ENCODE assay signal across 17 cellular contexts in genomic region chr3:42739401-42740158, GRCh38. TPM values are rescaled to one million over a fixed set of nuclear protein-coding genes. Genes with fewer than 3 reads are reported as not detected.
DNase-seq lines count a peak whose midpoint lies in the region; ATAC-seq and TF ChIP-seq lines count a peak whose summit lies in the region.
"Had no signal": no experiment of that assay in that cellular context is flagged by ENCODE, and none has a peak within 500 bp of the region (broad histone marks: within the 10 kb centered on the region; RNA-seq: fewer than 3 reads in every experiment).

No MANE protein-coding gene starts in this region.

- WGBS in endodermal cell (ENCODE audit: insufficient coverage in 1 of 2, insufficient read length in 1 of 2), 2 experiments, result 93 to 96% methylated on average over 8 to 12 of the region's 12 CpGs
- 80% methylated on average over 12 of the region's 12 CpGs for WGBS in suprapubic skin

- H3K27ac Mint-ChIP-seq in T-helper 17 cell (peak overlapping the region; percentile 37), endodermal cell (no peak overlapping the region)
- H3K27ac Mint-ChIP-seq in activated CD4-positive, alpha-beta T cell treated with anti-CD3 and anti-CD28 coated beads, Interleukin-2, amount 10 ng/mL, durations not matched to agents 24 days and 14 days, result no peak overlapping the region
- H3K27ac Mint-ChIP-seq in CD8-positive, alpha-beta memory T cell, result no peak overlapping the region
- H3K27ac Mint-ChIP-seq: activated naive CD8-positive, alpha-beta T cell treated with anti-CD3 and anti-CD28 coated beads, Interleukin-2, amount 50 U/mL, for 24 hours; effector memory CD8-positive, alpha-beta T cell had no signal

- no peaks in the 10 kb centered on the region for H3K36me3 ChIP-seq in endodermal cell (ENCODE audit: control insufficient read depth, insufficient read depth, low read length)
- H3K36me3 ChIP-seq in suprapubic skin, result no peaks in the 10 kb centered on the region
- H3K36me3 ChIP-seq in CD8-positive, alpha-beta memory T cell (ENCODE audit: insufficient read depth, low read length), result no peaks in the 10 kb centered on the region

- no peaks in the 10 kb centered on the region for H3K9me3 ChIP-seq in T-helper 17 cell (ENCODE audit: control insufficient read depth, low read length, poor library complexity, severe bottlenecking)
- H3K9me3 ChIP-seq in endodermal cell (ENCODE audit: control insufficient read depth, low read length), result no peaks in the 10 kb centered on the region
- no peaks in the 10 kb centered on the region for H3K9me3 ChIP-seq in suprapubic skin
- H3K9me3 ChIP-seq in CD8-positive, alpha-beta memory T cell (ENCODE audit: low read length), result no peaks in the 10 kb centered on the region

- H3K36me3 Mint-ChIP-seq in T-helper 17 cell (ENCODE audit: low read depth) (no peaks in the 10 kb centered on the region), endodermal cell (ENCODE audit: low read depth) (no peaks in the 10 kb centered on the region)
- no peaks in the 10 kb centered on the region for H3K36me3 Mint-ChIP-seq in activated CD4-positive, alpha-beta T cell treated with anti-CD3 and anti-CD28 coated beads, Interleukin-2, amount 10 ng/mL, durations not matched to agents 24 days and 14 days (ENCODE audit: low read depth)
- H3K36me3 Mint-ChIP-seq in CD8-positive, alpha-beta memory T cell, result no peaks in the 10 kb centered on the region

- H3K4me1 Mint-ChIP-seq in T-helper 17 cell (peaks cover 4% of the 10 kb centered on the region), endodermal cell (peaks cover 24% of the 10 kb centered on the region)
- no peaks in the 10 kb centered on the region for H3K4me1 Mint-ChIP-seq in activated CD4-positive, alpha-beta T cell treated with anti-CD3 and anti-CD28 coated beads, Interleukin-2, amount 10 ng/mL, durations not matched to agents 24 days and 14 days
- H3K4me1 Mint-ChIP-seq in CD8-positive, alpha-beta memory T cell, result no peaks in the 10 kb centered on the region
- H3K4me1 Mint-ChIP-seq: activated naive CD8-positive, alpha-beta T cell treated with anti-CD3 and anti-CD28 coated beads, Interleukin-2, amount 50 U/mL, for 24 hours had no signal

- H3K4me3 Mint-ChIP-seq in T-helper 17 cell (no peak overlapping the region), endodermal cell (no peak overlapping the region)
- no peak overlapping the region for H3K4me3 Mint-ChIP-seq in activated CD4-positive, alpha-beta T cell treated with anti-CD3 and anti-CD28 coated beads, Interleukin-2, amount 10 ng/mL, durations not matched to agents 24 days and 14 days
- H3K4me3 Mint-ChIP-seq in CD8-positive, alpha-beta memory T cell, result no peak overlapping the region
- H3K4me3 Mint-ChIP-seq: activated naive CD8-positive, alpha-beta T cell treated with anti-CD3 and anti-CD28 coated beads, Interleukin-2, amount 50 U/mL, for 24 hours; effector memory CD8-positive, alpha-beta T cell had no signal

- peaks cover 3% of the 10 kb centered on the region for H3K9me3 Mint-ChIP-seq in endodermal cell
- H3K9me3 Mint-ChIP-seq in activated CD4-positive, alpha-beta T cell treated with anti-CD3 and anti-CD28 coated beads, Interleukin-2, amount 10 ng/mL, durations not matched to agents 24 days and 14 days, result no peaks in the 10 kb centered on the region
- H3K9me3 Mint-ChIP-seq in CD8-positive, alpha-beta memory T cell, result no peaks in the 10 kb centered on the region
- H3K9me3 Mint-ChIP-seq: activated naive CD8-positive, alpha-beta T cell treated with anti-CD3 and anti-CD28 coated beads, Interleukin-2, amount 50 U/mL, for 24 hours; effector memory CD8-positive, alpha-beta T cell had no signal

- no peak for TF ChIP-seq EP300 in suprapubic skin (IDR thresholded peaks at IDR 0.05)

- H3K27me3 ChIP-seq in endodermal cell (ENCODE audit: control insufficient read depth, insufficient read depth, low read length, poor library complexity, severe bottlenecking) (no peaks in the 10 kb centered on the region), suprapubic skin (no peaks in the 10 kb centered on the region)
- no peaks in the 10 kb centered on the region for H3K27me3 ChIP-seq in CD8-positive, alpha-beta memory T cell (ENCODE audit: insufficient read depth, low read length, poor library complexity, severe bottlenecking)

- no peak overlapping the region for H3K4me3 ChIP-seq in endodermal cell (ENCODE audit: low read length)
- no peak overlapping the region for H3K4me3 ChIP-seq in suprapubic skin
- no peak overlapping the region for H3K4me3 ChIP-seq in CD8-positive, alpha-beta memory T cell (ENCODE audit: low read length)

- DNase-seq in T-helper 17 cell (no peak), endodermal cell (peak; percentile 40), medulla oblongata (ENCODE audit: extremely low spot score) (peak; percentile 93), suprapubic skin (ENCODE audit: low spot score in 2 of 2) (peak in 1 of 2 donors; percentile 80), OCI-M2 (lab: John Stamatoyannopoulos, UW; ENCODE audit: unreplicated experiment) (no peak)
- no peak for DNase-seq in activated CD4-positive, alpha-beta T cell treated with anti-CD3 and anti-CD28 coated beads, Interleukin-2, amount 10 ng/mL, durations not matched to agents 24 days and 14 days
- DNase-seq in CD8-positive, alpha-beta memory T cell, result no peak
- DNase-seq: activated naive CD8-positive, alpha-beta T cell treated with anti-CD3 and anti-CD28 coated beads, Interleukin-2, amount 50 U/mL, for 24 hours; effector memory CD8-positive, alpha-beta T cell; mesenchymal stem cell; MM.1S; T1000 had no signal

- no peak overlapping the region for H3K9ac ChIP-seq in endodermal cell (ENCODE audit: extremely low read depth, low read length, poor library complexity, severe bottlenecking)

- no peak for TF ChIP-seq POLR2A in suprapubic skin (IDR thresholded peaks at IDR 0.05)

- H3K27me3 Mint-ChIP-seq in T-helper 17 cell (no peaks in the 10 kb centered on the region), endodermal cell (ENCODE audit: insufficient read depth) (no peaks in the 10 kb centered on the region)
- no peaks in the 10 kb centered on the region for H3K27me3 Mint-ChIP-seq in activated CD4-positive, alpha-beta T cell treated with anti-CD3 and anti-CD28 coated beads, Interleukin-2, amount 10 ng/mL, durations not matched to agents 24 days and 14 days
- peaks cover 0 to 5% of the 10 kb centered on the region in 2 donors for H3K27me3 Mint-ChIP-seq in CD8-positive, alpha-beta memory T cell
- H3K27me3 Mint-ChIP-seq: activated naive CD8-positive, alpha-beta T cell treated with anti-CD3 and anti-CD28 coated beads, Interleukin-2, amount 50 U/mL, for 24 hours; effector memory CD8-positive, alpha-beta T cell had no signal

- H3K4me1 ChIP-seq in endodermal cell (ENCODE audit: control insufficient read depth, insufficient read depth, low read length) (peaks cover 10% of the 10 kb centered on the region), suprapubic skin (peaks cover 10% of the 10 kb centered on the region)
- no peaks in the 10 kb centered on the region for H3K4me1 ChIP-seq in CD8-positive, alpha-beta memory T cell (ENCODE audit: insufficient read depth, low read length)

- H3K27ac ChIP-seq in endodermal cell (ENCODE audit: low read depth, low read length) (no peak overlapping the region), suprapubic skin (peak overlapping the region; percentile 38)
- no peak overlapping the region for H3K27ac ChIP-seq in CD8-positive, alpha-beta memory T cell (ENCODE audit: low read depth, low read length)

- TF ChIP-seq CTCF in endodermal cell (conservative IDR thresholded peaks at IDR 0.05), result no peak
- TF ChIP-seq CTCF in suprapubic skin (IDR thresholded peaks at IDR 0.05), result no peak

- CTCF ChIA-PET in CD8-positive, alpha-beta memory T cell (lab: Charles Lee), result interaction anchor here (0.6 kb wide), 1 partner anchor 12 kb away, joined by 3 read pairs; no protein-coding TSS in a partner anchor

- no peak for ATAC-seq in T-helper 17 cell
- ATAC-seq in HG03196 (IDR thresholded peaks at IDR 0.05; ENCODE audit: unreplicated experiment), result no peak
- ATAC-seq: activated naive CD8-positive, alpha-beta T cell treated with anti-CD3 and anti-CD28 coated beads, Interleukin-2, amount 50 U/mL, for 24 hours; effector memory CD8-positive, alpha-beta T cell; Panc1 had no signal

- intact Hi-C loops in activated CD4-positive, alpha-beta T cell treated with anti-CD3 and anti-CD28 coated beads, Interleukin-2, amount 10 ng/mL, durations not matched to agents 24 days and 14 days (cut with micrococcal nuclease), result no loop called here

- POLR2A ChIA-PET in CD8-positive, alpha-beta memory T cell (lab: Charles Lee), result no interaction called here

RNA-seq across cellular contexts. Expression of gene CCDC13, which starts 33.5 kb away (rescaled TPM):
- total RNA-seq in T-helper 17 cell (under 1 TPM in 1 of 2 donors, not detected in 1; 0.94 TPM), endodermal cell (1 to 10 TPM in 1 of 2 donors, under 1 TPM in 1; 0.64 to 1.1 TPM), suprapubic skin (under 1 TPM in 1 of 4 donors, not detected in 3; 0.89 TPM)
- 1.5 TPM for polyA plus RNA-seq in endodermal cell (2013, experiment 1 of 2)
- polyA plus RNA-seq in endodermal cell (2013, experiment 2 of 2), result 0.95 TPM
- 0.16 TPM in 1 of 2 replicates, not detected in the other for total RNA-seq in activated CD4-positive, alpha-beta T cell treated with anti-CD3 and anti-CD28 coated beads, Interleukin-2, amount 10 ng/mL, durations not matched to agents 24 days and 14 days
- under 1 TPM; 0.42 to 0.44 TPM for total RNA-seq in CD8-positive, alpha-beta memory T cell
- 0.33 TPM for polyA plus RNA-seq in CD8-positive, alpha-beta memory T cell

RNA-seq across cellular contexts. Expression of gene HHATL, which starts 37.0 kb away (rescaled TPM):
- total RNA-seq in T-helper 17 cell, result not detected
- total RNA-seq in endodermal cell, result not detected
- not detected for polyA plus RNA-seq in endodermal cell (2013, experiment 1 of 2)
- not detected for polyA plus RNA-seq in endodermal cell (2013, experiment 2 of 2)
- total RNA-seq in suprapubic skin, result 1 to 10 TPM in 1 of 4 donors, not detected in 3; 2.3 TPM
- not detected in 2 replicates for total RNA-seq in activated CD4-positive, alpha-beta T cell treated with anti-CD3 and anti-CD28 coated beads, Interleukin-2, amount 10 ng/mL, durations not matched to agents 24 days and 14 days
- not detected for total RNA-seq in CD8-positive, alpha-beta memory T cell
- not detected for polyA plus RNA-seq in CD8-positive, alpha-beta memory T cell
- total RNA-seq: activated CD8-positive, alpha-beta memory T cell treated with anti-CD3 and anti-CD28 coated beads for 36 hours; NCI-H460; renal cortical epithelial cell had no signal

RNA-seq across cellular contexts. Expression of gene KLHL40, which starts 54.2 kb away (rescaled TPM):
- total RNA-seq in T-helper 17 cell (not detected), endodermal cell (not detected), suprapubic skin (not detected)
- polyA plus RNA-seq in endodermal cell (2013, experiment 1 of 2), result 0.21 TPM
- polyA plus RNA-seq in endodermal cell (2013, experiment 2 of 2), result 0.21 TPM
- not detected in 2 replicates for total RNA-seq in activated CD4-positive, alpha-beta T cell treated with anti-CD3 and anti-CD28 coated beads, Interleukin-2, amount 10 ng/mL, durations not matched to agents 24 days and 14 days
- total RNA-seq in CD8-positive, alpha-beta memory T cell, result not detected
- not detected for polyA plus RNA-seq in CD8-positive, alpha-beta memory T cell
- total RNA-seq: activated CD8-positive, alpha-beta memory T cell treated with anti-CD3 and anti-CD28 coated beads for 36 hours; NCI-H460; renal cortical epithelial cell had no signal

Comparison
In these comparisons a context has a peak if more than half of its experiments do, and no peak if none do; other contexts are left out.
1. DNase-seq: peak in endodermal cell (single experiment) and medulla oblongata (single experiment); none in T-helper 17 cell (0 of 3), activated CD4-positive, alpha-beta T cell treated with anti-CD3 and anti-CD28 coated beads, Interleukin-2, amount 10 ng/mL, durations not matched to agents 24 days and 14 days (single experiment), CD8-positive, alpha-beta memory T cell (0 of 5) and OCI-M2 (single experiment).